10 cellular contexts compared by ENCODE assay signal in genomic region chr11:111230122-111230465, GRCh38. TPM values are rescaled to one million over a fixed set of nuclear protein-coding genes. Genes with fewer than 3 reads are reported as not detected.
DNase-seq lines count a peak whose midpoint lies in the region; ATAC-seq and TF ChIP-seq lines count a peak whose summit lies in the region.
"Had no signal": no experiment of that assay in that cellular context is flagged by ENCODE, and none has a peak within 500 bp of the region (broad histone marks: within the 10 kb centered on the region; RNA-seq: fewer than 3 reads in every experiment).

No MANE protein-coding gene starts in this region.

- no peaks in the 10 kb centered on the region for H3K27me3 ChIP-seq in A673 (replicated peaks; ENCODE audit: insufficient read depth, low read depth, low read length, poor library complexity)
- peaks cover 4% of the 10 kb centered on the region; the same call in 1 of the 2 replicates for H3K27me3 ChIP-seq in Karpas-422 (ENCODE audit: low read length)

- H3K36me3 ChIP-seq in A673 (ENCODE audit: insufficient read depth, low read length, poor library complexity, severe bottlenecking) (no peaks in the 10 kb centered on the region), Karpas-422 (ENCODE audit: insufficient read depth, low read length) (no peaks in the 10 kb centered on the region)

- POLR2A ChIA-PET in A673 (lab: Charles Lee; ENCODE audit: low non-redundant PET) = no interaction called here

- no peak for TF ChIP-seq CTCF in A673 (conservative IDR thresholded peaks at IDR 0.05; ENCODE audit: low read depth, low read length)

- H3K9ac ChIP-seq in Karpas-422 (ENCODE audit: low read length) = no peak overlapping the region

- ATAC-seq in GM21381 (IDR thresholded peaks at IDR 0.05; ENCODE audit: unreplicated experiment) (peak; percentile 36), left ventricle myocardium superior (peak; percentile 38), GM21528 (IDR thresholded peaks at IDR 0.05; ENCODE audit: low FRiP score, unreplicated experiment) (no peak)

- H3K4me1 ChIP-seq in A673 (ENCODE audit: insufficient read depth, low read length, poor library complexity, severe bottlenecking) (peaks cover 11% of the 10 kb centered on the region), Karpas-422 (ENCODE audit: low read length) (peaks cover 11% of the 10 kb centered on the region)

- no TSS peak for BruUV-seq in A673 (replicated peaks; lab: Mats Ljungman, UMichigan)

- DNase-seq in A673 (ENCODE audit: low spot score) (no peak), Karpas-422 (no peak), left ventricle myocardium superior (no peak), RKO (ENCODE audit: low spot score) (no peak), hypothalamus (lab: John Stamatoyannopoulos, UW) (no peak), NAMALWA (ENCODE audit: low spot score) (no peak)

- CTCF ChIA-PET in A673 (lab: Charles Lee) = interaction anchor here (0.5 to 0.7 kb wide), 2 partner anchors 767 to 1029 kb away, joined by 3 to 6 read pairs; no protein-coding TSS in a partner anchor

- H3K9me3 ChIP-seq in A673 (ENCODE audit: low read depth, low read length, poor library complexity, severe bottlenecking) (no peaks in the 10 kb centered on the region), Karpas-422 (ENCODE audit: low read length) (no peaks in the 10 kb centered on the region)

- H3K4me3 ChIP-seq in A673 (ENCODE audit: low read depth, low read length, poor library complexity, severe bottlenecking) (peak overlapping the region; percentile 49), Karpas-422 (ENCODE audit: low read length) (no peak overlapping the region)

- peak overlapping the region; percentile 48 for H3K4me2 ChIP-seq in Karpas-422 (ENCODE audit: low read depth, low read length, poor library complexity, severe bottlenecking)

- intact Hi-C loops in A673 (cut with micrococcal nuclease; ENCODE audit: unreplicated experiment) (loop anchor here (1.0 to 10.0 kb wide), 5 partner anchors 253 to 1028 kb away; no protein-coding TSS in a partner anchor), left ventricle myocardium superior (cut with micrococcal nuclease) (loop anchor here (10.0 kb wide), 1 partner anchor 1025 kb away; no protein-coding TSS in a partner anchor)

- H3K79me2 ChIP-seq in Karpas-422 (ENCODE audit: low read length) = no peaks in the 10 kb centered on the region

- H2AFZ ChIP-seq in Karpas-422 (ENCODE audit: low read length) = no peak overlapping the region

- peaks cover 4% of the 10 kb centered on the region; the same call in 1 of the 2 replicates for H4K20me1 ChIP-seq in Karpas-422 (ENCODE audit: insufficient read depth, low read depth, low read length)

- H3K9me2 ChIP-seq in Karpas-422 (replicated peaks; ENCODE audit: insufficient read depth, low read length) = no peaks in the 10 kb centered on the region

- H3K27ac ChIP-seq in A673 (ENCODE audit: low read depth, low read length, poor library complexity, severe bottlenecking) (peak overlapping the region; percentile 62), Karpas-422 (ENCODE audit: low read length) (no peak overlapping the region)

RNA-seq across cellular contexts. Expression of gene POU2AF2, which starts 15.4 kb away (rescaled TPM):
- not detected in 2 replicates for total RNA-seq in A673 (2021)
- total RNA-seq in Karpas-422 (2014; rRNA removed; shearing (Covaris generic); ENCODE audit: low replicate concordance) = not detected in 2 replicates
- total RNA-seq in left ventricle myocardium superior = not detected
- total RNA-seq: activated CD8-positive, alpha-beta memory T cell treated with anti-CD3 and anti-CD28 coated beads for 36 hours; liver had no signal
